In the genomic region with DNA sequence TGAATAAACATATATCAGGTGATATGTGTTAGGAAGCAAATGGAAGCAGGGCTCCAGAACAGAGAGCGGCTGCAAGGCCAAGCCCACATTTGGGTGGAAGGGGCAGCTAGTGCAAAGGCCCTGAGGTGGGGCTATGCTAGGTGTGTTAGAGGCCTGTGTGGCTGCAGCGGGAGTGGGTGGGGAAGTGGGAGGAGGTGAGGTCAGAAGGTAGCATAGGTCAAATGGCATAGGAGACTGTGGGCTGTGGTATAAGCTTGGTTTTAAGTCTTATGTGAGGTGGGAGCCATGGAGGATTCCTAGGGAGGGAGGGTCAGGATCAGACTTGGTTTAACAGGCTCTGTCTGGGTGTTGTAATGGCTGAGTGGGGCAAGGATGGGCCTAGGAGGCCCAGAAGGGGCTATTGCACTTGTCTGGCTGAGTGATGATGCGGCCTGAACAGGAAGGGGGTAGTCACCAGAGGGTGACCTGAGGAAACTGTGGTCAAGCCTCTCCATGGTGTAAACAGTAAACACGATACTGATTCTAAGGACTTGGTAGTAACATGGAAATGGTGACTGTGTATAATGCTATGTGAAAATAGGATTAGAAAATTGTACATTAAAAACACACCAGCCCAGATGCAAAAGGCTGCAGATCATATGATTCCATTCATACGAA, we compare ENCODE assay signal across 8 cellular contexts. TPM values are rescaled to one million over a fixed set of nuclear protein-coding genes. Genes with fewer than 3 reads are reported as not detected.
DNase-seq lines count a peak whose midpoint lies in the region; ATAC-seq, FAIRE-seq and TF ChIP-seq lines count a peak whose summit lies in the region.

No MANE protein-coding gene starts in this region.

- H3F3A ChIP-seq in neural cell (ENCODE audit: insufficient read depth, low read length, poor library complexity, severe bottlenecking) (no peaks in the 10 kb centered on the region), GM23338 (replicated peaks; ENCODE audit: low read depth) (no peaks in the 10 kb centered on the region)

- peaks cover 6% of the 10 kb centered on the region for H3K36me3 Mint-ChIP-seq in CD4-positive, CD25-positive, alpha-beta regulatory T cell
- H3K36me3 Mint-ChIP-seq in GM23338 (ENCODE audit: low read depth), result no peaks in the 10 kb centered on the region

- H3K79me2 ChIP-seq in GM12878 (ENCODE audit: control insufficient read depth, insufficient read depth, low read length), result peaks cover 23% of the 10 kb centered on the region
- peaks cover 75% of the 10 kb centered on the region for H3K79me2 ChIP-seq in neural cell (replicated peaks; ENCODE audit: insufficient read depth, low read length)
- no peaks in the 10 kb centered on the region for H3K79me2 ChIP-seq in GM23338 (replicated peaks; ENCODE audit: insufficient read depth)

- H3K9me3 Mint-ChIP-seq in CD4-positive, CD25-positive, alpha-beta regulatory T cell, result no peaks in the 10 kb centered on the region
- no peaks in the 10 kb centered on the region for H3K9me3 Mint-ChIP-seq in GM23338

- CTCF ChIA-PET in GM12878 (lab: Yijun Ruan, JAX), result no interaction called here

- H3K9me3 ChIP-seq in CD4-positive, CD25-positive, alpha-beta regulatory T cell (ENCODE audit: control insufficient read depth in 2 of 2, low read length in 2 of 2), result no peaks in the 10 kb centered on the region
- H3K9me3 ChIP-seq in GM12878 (replicated peaks; ENCODE audit: control insufficient read depth, insufficient read depth, low read length) (no peaks in the 10 kb centered on the region), neural cell (ENCODE audit: low read length) (no peaks in the 10 kb centered on the region), BE2C (no peaks in the 10 kb centered on the region)

- RAD21 ChIA-PET in GM12878 (lab: Charles Lee; ENCODE audit: unreplicated experiment), result interaction anchor here (0.6 to 1.5 kb wide), 3 partner anchors 30 to 99 kb away, joined by 3 to 6 read pairs (median 3); no protein-coding TSS in a partner anchor

- SMC1A ChIA-PET in GM12878 (lab: Charles Lee; ENCODE audit: uncharacterized antibody, unreplicated experiment), result interaction anchor here (1.2 kb wide), 1 partner anchor 23 kb away, joined by 3 read pairs; no protein-coding TSS in a partner anchor

- POLR2A ChIA-PET in GM12878 (lab: Charles Lee), result interaction anchor here (1.0 kb wide), 1 partner anchor 15 kb away, joined by 3 read pairs; no protein-coding TSS in a partner anchor

- TF ChIP-seq CTCF in GM12878 (IDR thresholded peaks at IDR 0.05 in 2 of 3, conservative IDR thresholded peaks at IDR 0.05 in 1 of 3; ENCODE audit: control insufficient read depth in 2 of 3, extremely low read depth in 1 of 3, insufficient read depth in 1 of 3, low read depth in 3 of 3, low read length in 3 of 3) (no peak), neural cell (IDR thresholded peaks at IDR 0.05; ENCODE audit: poor library complexity, severe bottlenecking) (no peak), GM23338 (conservative IDR thresholded peaks at IDR 0.05; ENCODE audit: low read depth in 2 of 2) (no peak), BE2C (IDR thresholded peaks at IDR 0.05; ENCODE audit: low read depth, low read length) (no peak)

- intact Hi-C loops in GM12878 (cut with micrococcal nuclease; ENCODE audit: unreplicated experiment), result no loop called here

- peak overlapping the region in 1 of 3 donors; percentile 59 for H3K27ac Mint-ChIP-seq in CD4-positive, CD25-positive, alpha-beta regulatory T cell
- H3K27ac Mint-ChIP-seq in GM23338, result no peak overlapping the region

- in situ Hi-C loops in GM12878 (cut with MboI), result no loop called here

- WGBS in GM12878 (ENCODE audit: insufficient coverage, insufficient replicate concordance, low lambda C conversion rate, missing lambda C conversion rate), result 2% methylated on average over 5 of the region's 5 CpGs

- TF ChIP-seq EP300 in GM12878 (IDR thresholded peaks at IDR 0.05; ENCODE audit: borderline replicate concordance in 1 of 2, control insufficient read depth in 1 of 2, low read depth in 2 of 2, low read length in 2 of 2), result peak in 1 of 2 experiments; percentile 89; a peak in 2 of 4 replicates
- TF ChIP-seq EP300 in neural cell (conservative IDR thresholded peaks at IDR 0.05; ENCODE audit: poor library complexity, severe bottlenecking), result no peak

- H2AFZ ChIP-seq in GM12878 (ENCODE audit: control insufficient read depth, low read depth, low read length) (no peak overlapping the region), neural cell (ENCODE audit: low read depth, low read length) (no peak overlapping the region), GM23338 (no peak overlapping the region)

- no peaks in the 10 kb centered on the region for H3K36me3 ChIP-seq in CD4-positive, CD25-positive, alpha-beta regulatory T cell (ENCODE audit: control insufficient read depth, insufficient read depth, low read length)
- peaks cover 0 to 3% of the 10 kb centered on the region in 2 experiments; a peak in 3 of 4 replicates for H3K36me3 ChIP-seq in GM12878 (ENCODE audit: control insufficient read depth in 2 of 2, insufficient read depth in 2 of 2, low read length in 1 of 2)
- no peaks in the 10 kb centered on the region for H3K36me3 ChIP-seq in neural cell (ENCODE audit: insufficient read depth, low read length)
- H3K36me3 ChIP-seq in GM23338 (ENCODE audit: insufficient read depth), result no peaks in the 10 kb centered on the region
- H3K36me3 ChIP-seq in BE2C, result no peaks in the 10 kb centered on the region

- H3K4me2 ChIP-seq in GM12878 (ENCODE audit: control insufficient read depth, insufficient read depth), result peak overlapping the region; percentile 81
- no peak overlapping the region for H3K4me2 ChIP-seq in neural cell (ENCODE audit: low read length)
- H3K4me2 ChIP-seq in GM23338, result no peak overlapping the region; the same call in 1 of the 2 replicates

- H3K9ac ChIP-seq in GM12878 (ENCODE audit: control insufficient read depth, insufficient read depth, low read length), result peak overlapping the region; percentile 0; the same call in 1 of the 2 replicates
- H3K9ac ChIP-seq in neural cell (ENCODE audit: low read length), result peak overlapping the region; percentile 34

- H3K27me3 ChIP-seq in CD4-positive, CD25-positive, alpha-beta regulatory T cell (ENCODE audit: control insufficient read depth, insufficient read depth, low read length), result no peaks in the 10 kb centered on the region
- H3K27me3 ChIP-seq in GM12878 (replicated peaks in 1 of 2; ENCODE audit: control insufficient read depth in 2 of 2, insufficient read depth in 2 of 2, low read length in 1 of 2) (no peaks in the 10 kb centered on the region), neural cell (ENCODE audit: insufficient read depth, low read depth, low read length) (no peaks in the 10 kb centered on the region), GM23338 (ENCODE audit: insufficient read depth) (peaks cover 100% of the 10 kb centered on the region), BE2C (no peaks in the 10 kb centered on the region)

- no peak for TF ChIP-seq POLR2A in GM12878 (IDR thresholded peaks at IDR 0.05; ENCODE audit: low read depth, low read length)

- H3K4me3 Mint-ChIP-seq in CD4-positive, CD25-positive, alpha-beta regulatory T cell, result no peak overlapping the region
- H3K4me3 Mint-ChIP-seq in GM23338, result no peak overlapping the region; the same call in 2 of the 3 replicates

- H3K27me3 Mint-ChIP-seq in CD4-positive, CD25-positive, alpha-beta regulatory T cell, result no peaks in the 10 kb centered on the region
- peaks cover 51% of the 10 kb centered on the region for H3K27me3 Mint-ChIP-seq in GM23338 (ENCODE audit: insufficient read depth, low read depth, poor library complexity)

- H3K4me1 ChIP-seq in CD4-positive, CD25-positive, alpha-beta regulatory T cell (ENCODE audit: control insufficient read depth, insufficient read depth, low read length, poor library complexity, severe bottlenecking), result no peaks in the 10 kb centered on the region
- H3K4me1 ChIP-seq in GM12878 (ENCODE audit: control insufficient read depth, insufficient read depth, low read length) (peaks cover 30% of the 10 kb centered on the region), GM23338 (ENCODE audit: insufficient read depth) (peaks cover 18% of the 10 kb centered on the region; the same call in 1 of the 2 replicates), BE2C (no peaks in the 10 kb centered on the region)

- TF ChIP-seq RAD21 in GM12878 (IDR thresholded peaks at IDR 0.05; ENCODE audit: insufficient read depth, low read depth, low read length), result no peak
- no peak for TF ChIP-seq RAD21 in neural cell (conservative IDR thresholded peaks at IDR 0.05)

- H3K4me1 Mint-ChIP-seq in CD4-positive, CD25-positive, alpha-beta regulatory T cell, result peaks cover 0 to 9% (median 1%) of the 10 kb centered on the region in 4 donors
- peaks cover 30% of the 10 kb centered on the region for H3K4me1 Mint-ChIP-seq in GM23338

- ATAC-seq in CD4-positive, CD25-positive, alpha-beta regulatory T cell (ENCODE audit: low read depth in 2 of 2), result peak; percentile 34
- ATAC-seq in GM19438 (IDR thresholded peaks at IDR 0.05; ENCODE audit: low read depth, unreplicated experiment), result peak; percentile 90
- ATAC-seq in HG03571 (IDR thresholded peaks at IDR 0.05; ENCODE audit: unreplicated experiment), result peak; percentile 74
- peak; percentile 94 for ATAC-seq in GM12878
- ATAC-seq in GM23338, result no peak

- H4K20me1 ChIP-seq in GM12878 (ENCODE audit: control insufficient read depth, insufficient read depth) (no peaks in the 10 kb centered on the region; the same call in 1 of the 2 replicates), neural cell (ENCODE audit: insufficient read depth) (peaks cover 12% of the 10 kb centered on the region), GM23338 (replicated peaks; ENCODE audit: insufficient read depth) (no peaks in the 10 kb centered on the region)

- BruUV-seq in GM12878 (replicated peaks; lab: Mats Ljungman, UMichigan), result no TSS peak

- H3K4me3 ChIP-seq in CD4-positive, CD25-positive, alpha-beta regulatory T cell (ENCODE audit: low read depth, low read length), result no peak overlapping the region
- no peak overlapping the region for H3K4me3 ChIP-seq in GM12878
- H3K4me3 ChIP-seq in neural cell (ENCODE audit: low read length), result no peak overlapping the region
- no peak overlapping the region for H3K4me3 ChIP-seq in GM23338
- no peak overlapping the region for H3K4me3 ChIP-seq in BE2C (ENCODE audit: low read depth, low read length)

- no peak for DNase-seq in CD4-positive, CD25-positive, alpha-beta regulatory T cell
- DNase-seq in GM12878 (ENCODE audit: low read depth, low spot score) (peak; percentile 68), GM23338 (ENCODE audit: low spot score) (no peak), NCI-H82 treated with DMSO at 0.1 percent for 48 hours (lab: John Stamatoyannopoulos, UW; ENCODE audit: unreplicated experiment) (no peak), BE2C (no peak)

- H3K9me2 ChIP-seq in neural cell (ENCODE audit: insufficient read depth, low read length), result no peaks in the 10 kb centered on the region
- H3K9me2 ChIP-seq in GM23338 (ENCODE audit: insufficient read depth), result no peaks in the 10 kb centered on the region

- H3K27ac ChIP-seq in CD4-positive, CD25-positive, alpha-beta regulatory T cell (ENCODE audit: insufficient read depth, low read length, poor library complexity, severe bottlenecking), result no peak overlapping the region
- H3K27ac ChIP-seq in GM12878 (ENCODE audit: control insufficient read depth, insufficient read depth) (peak overlapping the region; percentile 36), neural cell (ENCODE audit: low read length) (peak overlapping the region; percentile 33), GM23338 (ENCODE audit: low read depth) (no peak overlapping the region)

- FAIRE-seq in GM12878 (lab: Jason Lieb, UNC), result peak; percentile 97

RNA-seq across cellular contexts. Expression of gene RAI1, which starts 31.1 kb away (rescaled TPM):
- 11.4 TPM for total RNA-seq in CD4-positive, CD25-positive, alpha-beta regulatory T cell
- 1 to 10 TPM in 3 of 4 donors, under 1 TPM in 1; 0.80 to 1.2 (median 1.1) TPM for polyA plus RNA-seq in CD4-positive, CD25-positive, alpha-beta regulatory T cell
- total RNA-seq in GM12878 (2013; cell fraction: nucleolus; rRNA removed), result 66.1 and 73.4 TPM in 2 replicates
- total RNA-seq in GM12878 (2014; rRNA removed), result 7.2 and 7.4 TPM in 2 replicates
- 7.9 and 8.7 TPM in 2 replicates for total RNA-seq in GM12878 (2014; rRNA removed; fragmentation: Illumina TruSeq; extraction: Trizol)
- total RNA-seq in GM12878 (2021), result 35.4 and 37.7 TPM in 2 replicates
- polyA plus RNA-seq in GM12878 (2011; ENCODE audit: low read depth), result 3.1 TPM
- polyA plus RNA-seq in GM12878 (2011; rRNA removed), result 4.0 and 5.4 TPM in 2 replicates
- 5.7 and 7.6 TPM in 2 replicates for polyA plus RNA-seq in GM12878 (2011; cell fraction: cytosol; rRNA removed)
- 20.2 and 25.6 TPM in 2 replicates for polyA plus RNA-seq in GM12878 (2011; cell fraction: nucleus; rRNA removed)
- 8.0 and 8.1 TPM in 2 replicates for polyA plus RNA-seq in GM12878 (2012)
- polyA plus RNA-seq in GM12878 (2014; fragmentation: Illumina TruSeq; extraction: Trizol), result 2.5 and 5.9 TPM in 2 replicates
- under 1 TPM; 0.66 to 0.74 TPM for polyA plus RNA-seq in GM12878 (2014; fragmentation: Nextera tagmentation; extraction: Ambion mirVana)
- polyA plus RNA-seq in GM12878 (2014; rRNA removed), result 19.2 and 25.5 TPM in 2 replicates
- 1 to 10 TPM; 3.1 to 6.0 TPM for polyA plus RNA-seq in GM12878 (2016; fragmentation: Nextera tagmentation; extraction: Ambion mirVana)
- 8.1 and 11.7 TPM in 2 replicates for polyA minus RNA-seq in GM12878 (2011; rRNA and poly(A)+ RNA removed)
- polyA minus RNA-seq in GM12878 (2011; cell fraction: cytosol; rRNA and poly(A)+ RNA removed), result 8.3 and 9.1 TPM in 2 replicates
- 10.0 and 21.0 TPM in 2 replicates for polyA minus RNA-seq in GM12878 (2011; cell fraction: nucleus; rRNA and poly(A)+ RNA removed)
- 16.9 and 21.0 TPM in 2 replicates for polyA plus RNA-seq in neural cell
- polyA minus RNA-seq in neural cell, result 54.1 and 59.6 TPM in 2 replicates
- total RNA-seq in GM23338 (2014; rRNA removed; shearing (Covaris generic)), result 0.87 and 2.1 TPM in 2 replicates
- polyA plus RNA-seq in GM23338 (2016; fragmentation: Nextera tagmentation; extraction: Ambion mirVana), result 0.75 and 0.89 TPM in 2 replicates
- polyA plus RNA-seq in BE2C (2012; ENCODE audit: insufficient read depth, insufficient read length, low read depth), result 26.3 TPM

Comparison
In these comparisons a context has a peak if more than half of its experiments do, and no peak if none do; other contexts are left out.
1. H3K27ac ChIP-seq: peak in GM12878 (single experiment) and neural cell (single experiment); none in CD4-positive, CD25-positive, alpha-beta regulatory T cell (single experiment) and GM23338 (single experiment).